16 cellular contexts compared by ENCODE assay signal in the genomic region with DNA sequence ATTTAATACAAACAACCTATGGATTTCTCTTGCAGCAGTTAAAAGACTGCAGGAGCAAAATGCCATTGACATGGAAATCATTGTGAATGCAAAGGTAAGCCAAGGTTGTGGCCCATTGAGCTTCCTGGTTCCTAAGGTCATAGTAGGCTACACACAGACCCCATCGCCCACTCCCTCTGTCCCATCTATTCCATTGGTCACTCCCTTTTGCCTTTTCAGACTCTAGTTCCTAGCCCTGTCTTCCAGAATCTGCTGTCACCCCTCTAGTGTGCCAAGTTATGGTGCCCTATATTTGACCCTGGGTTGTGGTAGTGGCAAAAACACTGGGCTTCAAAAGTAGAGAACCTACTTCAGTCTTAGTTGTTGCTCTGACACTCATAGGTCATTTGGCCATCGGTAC. TPM values are rescaled to one million over a fixed set of nuclear protein-coding genes. Genes with fewer than 3 reads are reported as not detected.
A peak's percentile ranks its signal among the peaks of the same experiment; 100 is the strongest.
DNase-seq lines count a peak whose midpoint lies in the region; ATAC-seq, FAIRE-seq and TF ChIP-seq lines count a peak whose summit lies in the region.
"Had no signal": no experiment of that assay in that cellular context is flagged by ENCODE, and none has a peak within 500 bp of the region (broad histone marks: within the 10 kb centered on the region; RNA-seq: fewer than 3 reads in every experiment).

No MANE protein-coding gene starts in this region.

- no peak for DNase-seq in activated CD4-positive, alpha-beta T cell treated with anti-CD3 and anti-CD28 coated beads, Interleukin-2, amount 10 ng/mL, durations not matched to agents 24 days and 14 days
- DNase-seq in activated CD4-positive, alpha-beta T cell treated with anti-CD3 and anti-CD28 coated beads for 36 hours = no peak
- DNase-seq in left ventricle myocardium inferior = no peak
- DNase-seq in cardiac septum (ENCODE audit: low spot score) = no peak
- DNase-seq in HepG2 (ENCODE audit: low spot score) = no peak
- no peak for DNase-seq in stimulated activated effector memory CD8-positive, alpha-beta T cell treated with anti-CD3 and anti-CD28 coated beads, Interleukin-12 subunit alpha, Interleukin-12 subunit beta, amount 100 ng/mL, for 72 hours (ENCODE audit: low spot score in 2 of 2)
- DNase-seq in GM19238 (ENCODE audit: insufficient read length, low spot score) = no peak
- DNase-seq in GM03348 (ENCODE audit: low spot score) = no peak
- DNase-seq: Caco-2; CD8-positive, alpha-beta memory T cell; DND-41; GDM1; IMR-90 had no signal

- no TSS peak for BruUV-seq in HepG2 (replicated peaks; lab: Mats Ljungman, UMichigan)

- no peaks in the 10 kb centered on the region for H3K27me3 Mint-ChIP-seq in activated CD4-positive, alpha-beta T cell treated with anti-CD3 and anti-CD28 coated beads, Interleukin-2, amount 10 ng/mL, durations not matched to agents 24 days and 14 days
- H3K27me3 Mint-ChIP-seq in activated CD4-positive, alpha-beta T cell treated with anti-CD3 and anti-CD28 coated beads for 36 hours = no peaks in the 10 kb centered on the region
- H3K27me3 Mint-ChIP-seq: CD8-positive, alpha-beta memory T cell had no signal

- no peaks in the 10 kb centered on the region for H3K79me2 ChIP-seq in HepG2 (ENCODE audit: insufficient read depth, low read length)

- peaks cover 62% of the 10 kb centered on the region for H3K36me3 Mint-ChIP-seq in activated CD4-positive, alpha-beta T cell treated with anti-CD3 and anti-CD28 coated beads, Interleukin-2, amount 10 ng/mL, durations not matched to agents 24 days and 14 days (ENCODE audit: low read depth)
- H3K36me3 Mint-ChIP-seq in activated CD4-positive, alpha-beta T cell treated with anti-CD3 and anti-CD28 coated beads for 36 hours (ENCODE audit: low read depth) = peaks cover 34% of the 10 kb centered on the region
- H3K36me3 Mint-ChIP-seq in stimulated activated effector memory CD8-positive, alpha-beta T cell treated with anti-CD3 and anti-CD28 coated beads, Interleukin-12 subunit alpha, Interleukin-12 subunit beta, amount 100 ng/mL, for 72 hours = peaks cover 90% of the 10 kb centered on the region

- H3K9me3 ChIP-seq in left ventricle myocardium inferior (replicated peaks) (no peaks in the 10 kb centered on the region), HepG2 (ENCODE audit: low read length) (no peaks in the 10 kb centered on the region)
- H3K9me3 ChIP-seq: Caco-2, HAP-1 had no signal

- peaks cover 87% of the 10 kb centered on the region for H3K36me3 ChIP-seq in left ventricle myocardium inferior
- H3K36me3 ChIP-seq in HepG2 (replicated peaks in 1 of 2; ENCODE audit: control insufficient read depth in 1 of 2, insufficient read depth in 2 of 2, low read length in 2 of 2) = peaks cover 23 to 80% of the 10 kb centered on the region in 2 experiments

- H3K27ac Mint-ChIP-seq in activated CD4-positive, alpha-beta T cell treated with anti-CD3 and anti-CD28 coated beads, Interleukin-2, amount 10 ng/mL, durations not matched to agents 24 days and 14 days = peak overlapping the region; percentile 23
- H3K27ac Mint-ChIP-seq in activated CD4-positive, alpha-beta T cell treated with anti-CD3 and anti-CD28 coated beads for 36 hours = no peak overlapping the region
- peak overlapping the region; percentile 65 for H3K27ac Mint-ChIP-seq in stimulated activated effector memory CD8-positive, alpha-beta T cell treated with anti-CD3 and anti-CD28 coated beads, Interleukin-12 subunit alpha, Interleukin-12 subunit beta, amount 100 ng/mL, for 72 hours

- H3K4me3 ChIP-seq in left ventricle myocardium inferior (no peak overlapping the region), HepG2 (replicated peaks in 1 of 3; ENCODE audit: insufficient read depth in 1 of 3, low read depth in 2 of 3, low read length in 3 of 3) (no peak overlapping the region)
- H3K4me3 ChIP-seq: HAP-1 had no signal

- peak in 1 of 2 experiments; percentile 53; a peak in 1 of 4 replicates for TF ChIP-seq POLR2A in HepG2 (IDR thresholded peaks at IDR 0.05; ENCODE audit: insufficient read depth in 1 of 2, low read depth in 2 of 2, low read length in 2 of 2)

- TF ChIP-seq EP300 in HepG2 (IDR thresholded peaks at IDR 0.05; ENCODE audit: low read depth in 2 of 2, low read length in 2 of 2) = no peak
- TF ChIP-seq EP300 in HepG2 (CRISPR knock-in tag; IDR thresholded peaks at IDR 0.05; ENCODE audit: borderline replicate concordance) = no peak

- in situ Hi-C loops in HepG2 (cut with HindIII; ENCODE audit: extremely low pct_ligation_motif_present, low pct_unique_long_range_greater_than_20kb) = no loop called here

- no peak overlapping the region for H3K9ac ChIP-seq in HepG2 (ENCODE audit: insufficient read depth, low read depth, low read length)

- H3K4me1 ChIP-seq in left ventricle myocardium inferior (peaks cover 47% of the 10 kb centered on the region), HepG2 (ENCODE audit: insufficient read depth, low read length) (peaks cover 4% of the 10 kb centered on the region)
- H3K4me1 ChIP-seq: HAP-1 had no signal

- no peak for ATAC-seq in activated CD4-positive, alpha-beta T cell treated with anti-CD3 and anti-CD28 coated beads for 36 hours
- ATAC-seq in HepG2 = no peak; the same call in 2 of the 3 replicates
- ATAC-seq in stimulated activated effector memory CD8-positive, alpha-beta T cell treated with anti-CD3 and anti-CD28 coated beads, Interleukin-12 subunit alpha, Interleukin-12 subunit beta, amount 100 ng/mL, for 72 hours = no peak

- H3K9me3 Mint-ChIP-seq in activated CD4-positive, alpha-beta T cell treated with anti-CD3 and anti-CD28 coated beads, Interleukin-2, amount 10 ng/mL, durations not matched to agents 24 days and 14 days = no peaks in the 10 kb centered on the region
- no peaks in the 10 kb centered on the region for H3K9me3 Mint-ChIP-seq in activated CD4-positive, alpha-beta T cell treated with anti-CD3 and anti-CD28 coated beads for 36 hours (ENCODE audit: low read depth)
- H3K9me3 Mint-ChIP-seq in stimulated activated effector memory CD8-positive, alpha-beta T cell treated with anti-CD3 and anti-CD28 coated beads, Interleukin-12 subunit alpha, Interleukin-12 subunit beta, amount 100 ng/mL, for 72 hours = no peaks in the 10 kb centered on the region
- H3K9me3 Mint-ChIP-seq: CD14-positive monocyte; CD8-positive, alpha-beta memory T cell had no signal

- TF ChIP-seq RAD21 in HepG2 (CRISPR knock-in tag; IDR thresholded peaks at IDR 0.05) = no peak

- intact Hi-C loops in activated CD4-positive, alpha-beta T cell treated with anti-CD3 and anti-CD28 coated beads, Interleukin-2, amount 10 ng/mL, durations not matched to agents 24 days and 14 days (cut with micrococcal nuclease) = loop anchor here (10.0 kb wide), 1 partner anchor 128 kb away; a partner anchor contains a TSS
- intact Hi-C loops in activated CD4-positive, alpha-beta T cell treated with anti-CD3 and anti-CD28 coated beads for 36 hours (cut with DNase I, micrococcal nuclease) = no loop called here
- intact Hi-C loops in left ventricle myocardium inferior (cut with micrococcal nuclease) (loop anchor here (10.0 kb wide), 1 partner anchor 192 kb away; no protein-coding TSS in a partner anchor), cardiac septum (cut with DNase I) (no loop called here), HepG2 (cut with micrococcal nuclease; ENCODE audit: unreplicated experiment) (no loop called here)

- FAIRE-seq in HepG2 (lab: Jason Lieb, UNC) = no peak

- no peak overlapping the region for H3K4me3 Mint-ChIP-seq in activated CD4-positive, alpha-beta T cell treated with anti-CD3 and anti-CD28 coated beads, Interleukin-2, amount 10 ng/mL, durations not matched to agents 24 days and 14 days
- H3K4me3 Mint-ChIP-seq in activated CD4-positive, alpha-beta T cell treated with anti-CD3 and anti-CD28 coated beads for 36 hours = no peak overlapping the region
- no peak overlapping the region for H3K4me3 Mint-ChIP-seq in stimulated activated effector memory CD8-positive, alpha-beta T cell treated with anti-CD3 and anti-CD28 coated beads, Interleukin-12 subunit alpha, Interleukin-12 subunit beta, amount 100 ng/mL, for 72 hours
- H3K4me3 Mint-ChIP-seq: CD14-positive monocyte; CD8-positive, alpha-beta memory T cell had no signal

- no peak for TF ChIP-seq CTCF in left ventricle myocardium inferior (IDR thresholded peaks at IDR 0.05; ENCODE audit: borderline replicate concordance)
- no peak for TF ChIP-seq CTCF in HepG2 (CRISPR knock-in tag; IDR thresholded peaks at IDR 0.05)

- CTCF ChIA-PET in activated CD4-positive, alpha-beta T cell treated with anti-CD3 and anti-CD28 coated beads for 36 hours (lab: Charles Lee) = interaction anchor here (0.5 kb wide), 1 partner anchor 1156 kb away, joined by 3 read pairs; no protein-coding TSS in a partner anchor
- CTCF ChIA-PET in HepG2 (lab: Yijun Ruan, JAX; ENCODE audit: low intra/inter-chr PET ratio, low total read pairs) = no interaction called here

- peaks cover 18% of the 10 kb centered on the region for H3K4me1 Mint-ChIP-seq in activated CD4-positive, alpha-beta T cell treated with anti-CD3 and anti-CD28 coated beads, Interleukin-2, amount 10 ng/mL, durations not matched to agents 24 days and 14 days
- peaks cover 25% of the 10 kb centered on the region for H3K4me1 Mint-ChIP-seq in activated CD4-positive, alpha-beta T cell treated with anti-CD3 and anti-CD28 coated beads for 36 hours
- peaks cover 20% of the 10 kb centered on the region for H3K4me1 Mint-ChIP-seq in stimulated activated effector memory CD8-positive, alpha-beta T cell treated with anti-CD3 and anti-CD28 coated beads, Interleukin-12 subunit alpha, Interleukin-12 subunit beta, amount 100 ng/mL, for 72 hours
- H3K4me1 Mint-ChIP-seq: CD14-positive monocyte had no signal

- H3K27me3 ChIP-seq in left ventricle myocardium inferior (ENCODE audit: low read depth) (no peaks in the 10 kb centered on the region), HepG2 (ENCODE audit: control insufficient read depth in 1 of 2, insufficient read depth in 2 of 2, low read length in 2 of 2) (no peaks in the 10 kb centered on the region)

- H3K4me2 ChIP-seq in HepG2 (ENCODE audit: low read depth, low read length) = no peak overlapping the region

- peaks cover 4% of the 10 kb centered on the region; the same call in 1 of the 2 replicates for H4K20me1 ChIP-seq in HepG2 (ENCODE audit: insufficient read depth, low read length)

- 99% methylated on average over 2 of the region's 2 CpGs for WGBS in HepG2 (ENCODE audit: low lambda C conversion rate)

- H3K27ac ChIP-seq in left ventricle myocardium inferior (replicated peaks) = peak overlapping the region; percentile 21
- no peak overlapping the region for H3K27ac ChIP-seq in HepG2 (ENCODE audit: extremely low read length, insufficient read depth, low read length)
- H3K27ac ChIP-seq: 22Rv1 had no signal

- POLR2A ChIA-PET in activated CD4-positive, alpha-beta T cell treated with anti-CD3 and anti-CD28 coated beads for 36 hours (lab: Charles Lee) = no interaction called here
- POLR2A ChIA-PET in HepG2 (lab: Yijun Ruan, JAX) = no interaction called here

- no peak overlapping the region for H2AFZ ChIP-seq in HepG2 (ENCODE audit: low read length)

RNA-seq across cellular contexts. Expression of a gene that starts 44.7 kb away (rescaled TPM):
- total RNA-seq in activated CD4-positive, alpha-beta T cell treated with anti-CD3 and anti-CD28 coated beads, Interleukin-2, amount 10 ng/mL, durations not matched to agents 24 days and 14 days = 66.3 and 66.5 TPM in 2 replicates
- total RNA-seq in activated CD4-positive, alpha-beta T cell treated with anti-CD3 and anti-CD28 coated beads for 36 hours = 100 to 1,000 TPM in 1 of 2 experiments, 10 to 100 TPM in 1; 98.4 to 144 TPM
- total RNA-seq in left ventricle myocardium inferior (394 TPM), cardiac septum (327 TPM), HepG2 (2016; rRNA removed; fragmentation: Illumina TruSeq; extraction: Trizol) (134 and 210 TPM in 2 replicates)
- 83.7 and 93.6 TPM in 2 replicates for total RNA-seq in HepG2 (2016; cell fraction: cytosol; rRNA removed; fragmentation: Illumina TruSeq; extraction: Trizol; ENCODE audit: low read depth)
- total RNA-seq in HepG2 (2016; cell fraction: insoluble cytoplasmic fraction; rRNA removed; fragmentation: Illumina TruSeq; extraction: Trizol) = 123 and 218 TPM in 2 replicates
- 85.1 and 86.4 TPM in 2 replicates for total RNA-seq in HepG2 (2016; cell fraction: membrane; rRNA removed; fragmentation: Illumina TruSeq; extraction: Trizol)
- 79.9 and 81.8 TPM in 2 replicates for total RNA-seq in HepG2 (2016; cell fraction: nucleus; rRNA removed; fragmentation: Illumina TruSeq; extraction: Trizol)
- 80.1 and 96.0 TPM in 2 replicates for polyA plus RNA-seq in HepG2 (2011; rRNA removed)
- 34.2 and 64.5 TPM in 2 replicates for polyA plus RNA-seq in HepG2 (2011; cell fraction: cytosol; rRNA removed)
- 28.2 and 36.8 TPM in 2 replicates for polyA plus RNA-seq in HepG2 (2011; cell fraction: nucleus; rRNA removed)
- polyA plus RNA-seq in HepG2 (2012) = 164 and 194 TPM in 2 replicates
- 27.9 and 31.2 TPM in 2 replicates for polyA plus RNA-seq in HepG2 (2016; cell fraction: cytosol; fragmentation: Illumina TruSeq; extraction: Trizol; ENCODE audit: low read depth)
- polyA plus RNA-seq in HepG2 (2016; cell fraction: insoluble cytoplasmic fraction; fragmentation: Illumina TruSeq; extraction: Trizol; ENCODE audit: low read depth) = 183 and 197 TPM in 2 replicates
- 56.9 and 57.3 TPM in 2 replicates for polyA plus RNA-seq in HepG2 (2016; cell fraction: membrane; fragmentation: Illumina TruSeq; extraction: Trizol; ENCODE audit: low read depth)
- polyA plus RNA-seq in HepG2 (2016; cell fraction: nucleus; fragmentation: Illumina TruSeq; extraction: Trizol; ENCODE audit: insufficient read depth, low read depth) = 78.5 and 87.8 TPM in 2 replicates
- polyA minus RNA-seq in HepG2 (2011; rRNA and poly(A)+ RNA removed; ENCODE audit: low replicate concordance) = 11.5 and 14.4 TPM in 2 replicates
- polyA minus RNA-seq in HepG2 (2011; cell fraction: cytosol; rRNA and poly(A)+ RNA removed) = 103 and 130 TPM in 2 replicates
- 119 and 170 TPM in 2 replicates for polyA minus RNA-seq in HepG2 (2011; cell fraction: nucleus; rRNA and poly(A)+ RNA removed)

Comparison
In these comparisons a context has a peak if more than half of its experiments do, and no peak if none do; other contexts are left out.
1. intact Hi-C loops: an anchor here in activated CD4-positive, alpha-beta T cell treated with anti-CD3 and anti-CD28 coated beads, Interleukin-2, amount 10 ng/mL, durations not matched to agents 24 days and 14 days (10.0 kb wide) and left ventricle myocardium inferior (10.0 kb wide); none called in activated CD4-positive, alpha-beta T cell treated with anti-CD3 and anti-CD28 coated beads for 36 hours, cardiac septum and HepG2.